1 cellular context compared by ENCODE assay signal in genomic region chr4:163269874-163270273, GRCh38.
TF ChIP-seq lines count a peak whose summit lies in the region.

No MANE protein-coding gene starts in this region.

TF ChIP-seq in GM23338, 12 proteins besides CTCF, POLR2A, EP300 and RAD21 (continued from another document):
- TF ChIP-seq REST (IDR thresholded peaks at IDR 0.05; ENCODE audit: unreplicated experiment) (no peak), POLR2AphosphoS5 (IDR thresholded peaks at IDR 0.05; ENCODE audit: low read depth) (no peak), ZNF462 (CRISPR knock-in tag; IDR thresholded peaks at IDR 0.05) (no peak), CREB1 (CRISPR knock-in tag; IDR thresholded peaks at IDR 0.05; ENCODE audit: low read depth) (no peak), STAT1 (IDR thresholded peaks at IDR 0.05; ENCODE audit: unreplicated experiment) (no peak), EZH2phosphoT487 (IDR thresholded peaks at IDR 0.05; ENCODE audit: unreplicated experiment) (no peak)
